In genomic region chr17:63622571-63623390, GRCh38 we compare ENCODE assay signal across 8 cellular contexts. TPM values are rescaled to one million over a fixed set of nuclear protein-coding genes. Genes with fewer than 3 reads are reported as not detected.
DNase-seq lines count a peak whose midpoint lies in the region; ATAC-seq, FAIRE-seq and TF ChIP-seq lines count a peak whose summit lies in the region.

No MANE protein-coding gene starts in this region.

- CTCF ChIA-PET in CD4-positive, alpha-beta memory T cell (lab: Charles Lee; ENCODE audit: partially characterized antibody) = interaction anchor here (0.9 to 3.9 kb wide), 11 partner anchors 11 to 226 kb away, joined by 3 to 37 read pairs (median 4); partner anchors contain the start of gene TACO1

- H3K27ac Mint-ChIP-seq in CD4-positive, alpha-beta memory T cell = peak overlapping the region; percentile 87 to 95 (median 93)
- H3K27ac Mint-ChIP-seq in neural crest cell (ENCODE audit: unreplicated experiment) = peak overlapping the region; percentile 85

- peak; percentile 42 for ATAC-seq in GM19455 (IDR thresholded peaks at IDR 0.05; ENCODE audit: unreplicated experiment)

- no peaks in the 10 kb centered on the region for H3K9me3 Mint-ChIP-seq in CD4-positive, alpha-beta memory T cell
- H3K9me3 Mint-ChIP-seq in neural crest cell = no peaks in the 10 kb centered on the region

- H3K4me3 ChIP-seq in CD4-positive, alpha-beta memory T cell (ENCODE audit: low read length in 2 of 2) = peak overlapping the region; percentile 43 to 77
- H3K4me3 ChIP-seq in thyroid gland (replicated peaks in 1 of 3) = peak overlapping the region; percentile 35 to 82 (median 64)

- peaks cover 32 to 55% (median 46%) of the 10 kb centered on the region in 4 donors for H3K4me1 Mint-ChIP-seq in CD4-positive, alpha-beta memory T cell
- peaks cover 28% of the 10 kb centered on the region for H3K4me1 Mint-ChIP-seq in neural crest cell

- H3K27me3 ChIP-seq in CD4-positive, alpha-beta memory T cell (ENCODE audit: insufficient read depth, low read length) = no peaks in the 10 kb centered on the region
- no peaks in the 10 kb centered on the region for H3K27me3 ChIP-seq in thyroid gland

- no peak for TF ChIP-seq CTCF in neural crest cell (conservative IDR thresholded peaks at IDR 0.05)
- no peak for TF ChIP-seq CTCF in thyroid gland (IDR thresholded peaks at IDR 0.05)

- H3K36me3 ChIP-seq in CD4-positive, alpha-beta memory T cell (ENCODE audit: insufficient read depth, low read length) = no peaks in the 10 kb centered on the region
- H3K36me3 ChIP-seq in thyroid gland = no peaks in the 10 kb centered on the region

- peaks cover 48% of the 10 kb centered on the region for H3K4me1 ChIP-seq in CD4-positive, alpha-beta memory T cell (ENCODE audit: insufficient read depth, low read length)
- peaks cover 19 to 29% of the 10 kb centered on the region in 2 donors for H3K4me1 ChIP-seq in thyroid gland

- H3K9me3 ChIP-seq in CD4-positive, alpha-beta memory T cell (ENCODE audit: control insufficient read depth in 1 of 2, low read length in 2 of 2) = no peaks in the 10 kb centered on the region
- H3K9me3 ChIP-seq in thyroid gland = no peaks in the 10 kb centered on the region

- peak in 3 of 5 donors; percentile 13 to 63 (median 17) for DNase-seq in CD4-positive, alpha-beta memory T cell
- DNase-seq in HK-2 (ENCODE audit: unreplicated experiment) (peak; percentile 67), RPMI8226 (peak; percentile 70), frontal cortex (ENCODE audit: low spot score in 2 of 2) (peak; percentile 60 to 82), neural crest cell (ENCODE audit: low read depth, low spot score) (peak; percentile 62), thyroid gland (peak; percentile 76 to 77)
- DNase-seq in activated naive CD4-positive, alpha-beta T cell (lab: John Stamatoyannopoulos, UW) = peak in 3 of 4 experiments; percentile 36 to 55 (median 37)

- peak overlapping the region; percentile 95 to 99 (median 98) for H3K4me3 Mint-ChIP-seq in CD4-positive, alpha-beta memory T cell
- H3K4me3 Mint-ChIP-seq in neural crest cell = peak overlapping the region; percentile 99

- peaks cover 0 to 11% of the 10 kb centered on the region in 2 donors for H3K36me3 Mint-ChIP-seq in CD4-positive, alpha-beta memory T cell
- no peaks in the 10 kb centered on the region for H3K36me3 Mint-ChIP-seq in neural crest cell (ENCODE audit: low read depth)

- intact Hi-C loops in CD4-positive, alpha-beta memory T cell (cut with micrococcal nuclease) = loop anchor here (1.0 to 5.0 kb wide), 7 partner anchors 72 to 220 kb away; partner anchors contain the start of genes CCDC47, DCAF7, FTSJ3 and PSMC5
- intact Hi-C loops in thyroid gland (cut with DNase I) = no loop called here

- POLR2A ChIA-PET in CD4-positive, alpha-beta memory T cell (lab: Charles Lee; ENCODE audit: partially characterized antibody) = interaction anchor here (0.8 to 5.4 kb wide), 37 partner anchors 8 to 884 kb away, joined by 3 to 96 read pairs (median 6); partner anchors contain the start of genes CCDC47, CEP95, CYB561 and DCAF7

- WGBS in thyroid gland, 2 donors = 0 to 1% methylated on average over 26 to 38 of the region's 100 CpGs

- no peak for TF ChIP-seq POLR2A in thyroid gland (IDR thresholded peaks at IDR 0.05)

- peak overlapping the region; percentile 28 for H3K27ac ChIP-seq in CD4-positive, alpha-beta memory T cell (ENCODE audit: low read depth, low read length)
- H3K27ac ChIP-seq in thyroid gland = peak overlapping the region; percentile 51 to 57 (median 57)

- no peaks in the 10 kb centered on the region for H3K27me3 Mint-ChIP-seq in CD4-positive, alpha-beta memory T cell
- peaks cover under 1% of the 10 kb centered on the region for H3K27me3 Mint-ChIP-seq in neural crest cell (ENCODE audit: low read depth)

- no peak for FAIRE-seq in frontal cortex (lab: Jason Lieb, UNC)

RNA-seq across cellular contexts. Expression of gene MAP3K3, which starts 0.6 kb away (rescaled TPM):
- total RNA-seq in CD4-positive, alpha-beta memory T cell = 10 to 100 TPM; 98.5 to 98.8 TPM
- 10 to 100 TPM; 29.5 to 50.8 TPM for polyA plus RNA-seq in CD4-positive, alpha-beta memory T cell
- total RNA-seq in frontal cortex (17.1 TPM), neural crest cell (26.0 and 28.0 TPM in 2 replicates), thyroid gland (10 to 100 TPM; 38.6 to 68.0 (median 43.8) TPM)

RNA-seq across cellular contexts. Expression of gene TACO1, which starts 22.1 kb away (rescaled TPM):
- total RNA-seq in CD4-positive, alpha-beta memory T cell = 10 to 100 TPM; 17.7 to 20.3 TPM
- 10 to 100 TPM; 21.8 to 22.8 TPM for polyA plus RNA-seq in CD4-positive, alpha-beta memory T cell
- total RNA-seq in frontal cortex (6.1 TPM), neural crest cell (24.3 and 24.4 TPM in 2 replicates), thyroid gland (10 to 100 TPM; 15.3 to 17.1 (median 16.0) TPM)

Comparison
In these comparisons a context has a peak if more than half of its experiments do, and no peak if none do; other contexts are left out.
1. Peak in every context shown above with its lines: DNase-seq, ATAC-seq, H3K4me3 ChIP-seq and H3K27ac ChIP-seq.
2. DNase-seq: peak in every context shown above with its lines; median percentile 76 in thyroid gland; 71 in frontal cortex; 70 in RPMI8226; 67 in HK-2; 62 in neural crest cell; 37 in activated naive CD4-positive, alpha-beta T cell; 17 in CD4-positive, alpha-beta memory T cell.